16 cellular contexts compared by ENCODE assay signal in the genomic region with DNA sequence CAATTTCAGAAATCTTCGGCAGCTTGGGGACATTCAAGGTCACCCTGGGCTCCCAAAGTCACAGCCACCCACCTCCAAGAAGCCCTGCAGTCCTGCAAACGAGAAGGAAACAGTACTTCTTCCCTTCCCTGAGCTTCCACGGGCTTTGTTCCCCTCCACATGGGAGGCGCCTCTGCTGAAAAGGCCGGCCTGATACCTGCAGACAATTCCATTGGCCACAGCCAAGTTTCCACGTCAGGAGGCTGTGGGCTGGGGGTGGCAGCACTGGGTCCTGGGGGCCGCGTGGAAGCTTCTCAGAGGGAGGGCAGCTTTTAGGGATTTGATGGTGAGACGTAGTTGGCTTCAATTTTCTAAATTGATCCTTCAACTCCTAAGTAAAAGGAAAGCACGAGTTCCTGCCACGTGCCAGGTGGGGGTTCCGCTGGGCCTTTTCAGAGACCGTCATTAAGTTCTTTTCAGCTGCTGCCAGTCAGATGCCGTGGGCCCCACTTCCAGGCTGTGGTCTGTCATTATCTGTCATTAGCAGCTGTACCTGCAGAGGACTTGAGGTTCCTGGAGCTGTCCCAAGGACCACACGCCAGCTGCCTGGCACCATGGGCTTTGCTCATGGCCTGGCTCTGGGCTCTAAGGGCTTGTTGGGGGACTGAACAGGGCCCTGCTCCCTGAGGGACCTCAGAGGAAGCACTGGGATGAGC.
"Had no signal": no experiment of that assay in that cellular context is flagged by ENCODE, and none has a peak within 500 bp of the region (broad histone marks: within the 10 kb centered on the region; RNA-seq: fewer than 3 reads in every experiment).

No MANE protein-coding gene starts in this region.

- H3K4me2 ChIP-seq: hepatocyte, neural progenitor cell had no signal

- H3K27ac ChIP-seq: cardiac muscle cell, hepatocyte, neural progenitor cell, pancreas, thoracic aorta had no signal

- H3K27me3 ChIP-seq: cardiac muscle cell, hepatocyte, neural progenitor cell, pancreas had no signal

- DNase-seq: activated CD4-positive, alpha-beta T cell treated with anti-CD3 and anti-CD28 coated beads, Interleukin-2, amount 50 U/mL, for 4 hours; activated naive CD4-positive, alpha-beta T cell treated with anti-CD3 and anti-CD28 coated beads for 36 hours; T-cell; T1000 had no signal

- H3K79me2 ChIP-seq: hepatocyte had no signal

- H2AFZ ChIP-seq: hepatocyte, neural progenitor cell had no signal

- H3K4me3 ChIP-seq: cardiac muscle cell, hepatocyte, lung, neural progenitor cell, pancreas, thoracic aorta had no signal

- H3K4me1 ChIP-seq: neural progenitor cell, pancreas had no signal

- FAIRE-seq: astrocyte, colon, endometrium, pancreas had no signal

- H3K9me3 ChIP-seq: pancreas, thoracic aorta had no signal

- ATAC-seq: activated CD4-positive, CD25-positive, alpha-beta regulatory T cell treated with anti-CD3 and anti-CD28 coated beads, Interleukin-2, amount 50 U/mL, for 24 hours; activated T-helper 17 cell treated with anti-CD3 and anti-CD28 coated beads, Interleukin-2, amount 50 U/mL, for 72 hours; pancreas; stimulated activated effector memory CD8-positive, alpha-beta T cell treated with anti-CD3 and anti-CD28 coated beads, Interleukin-12 subunit alpha, Interleukin-12 subunit beta, amount 100 ng/mL, for 72 hours; T-cell had no signal

- H3K9ac ChIP-seq: neural progenitor cell had no signal

- H3K36me3 ChIP-seq: cardiac muscle cell, neural progenitor cell, pancreas, thoracic aorta had no signal
